Comparison of ENCODE assay signal across 21 cellular contexts in genomic region chr16:49822649-49823370, GRCh38. TPM values are rescaled to one million over a fixed set of nuclear protein-coding genes. Genes with fewer than 3 reads are reported as not detected.
"Had no signal": no experiment of that assay in that cellular context is flagged by ENCODE, and none has a peak within 500 bp of the region (broad histone marks: within the 10 kb centered on the region; RNA-seq: fewer than 3 reads in every experiment).

No MANE protein-coding gene starts in this region.

- FAIRE-seq: astrocyte, bronchial epithelial cell had no signal

- H2AFZ ChIP-seq: neural progenitor cell had no signal

- H3K4me3 ChIP-seq: heart right ventricle, left lung, neural progenitor cell, spleen, testis, vagina had no signal

- DNase-seq: activated CD4-positive, alpha-beta memory T cell treated with anti-CD3 and anti-CD28 coated beads for 36 hours; activated CD4-positive, alpha-beta T cell treated with anti-CD3 and anti-CD28 coated beads for 48 hours; activated naive CD4-positive, alpha-beta T cell treated with Interleukin-2 at 50 U/mL for 16 hours; activated naive CD8-positive, alpha-beta T cell treated with anti-CD3 and anti-CD28 coated beads for 36 hours; activated T-cell treated with anti-CD3 and anti-CD28 coated beads, Interleukin-2, amount 50 U/mL, for 48 hours; cortex of kidney; heart right ventricle; left lung; mesenchymal stem cell; naive B cell; retina; spleen; stimulated activated CD4-positive, alpha-beta T cell treated with anti-CD3 and anti-CD28 coated beads, Interleukin-4, amount 100 ng/mL, for 1 hour; stimulated activated naive CD4-positive, alpha-beta T cell; testis; trophoblast cell had no signal

- H3K36me3 ChIP-seq: heart right ventricle, left lung, neural progenitor cell, spleen, vagina had no signal

- H3K27ac ChIP-seq: epithelial cell of prostate, neural progenitor cell, testis, vagina had no signal

- ATAC-seq: heart right ventricle, left lung had no signal

- H3K27me3 ChIP-seq: heart right ventricle, left lung, neural progenitor cell, spleen, testis, vagina had no signal

- H3K9me3 ChIP-seq: heart right ventricle, left lung, spleen, testis, vagina had no signal

- H3K4me1 ChIP-seq: vagina had no signal

- H3K9ac ChIP-seq: neural progenitor cell had no signal

RNA-seq across cellular contexts. Expression of gene ZNF423, which starts 33.1 kb away (rescaled TPM):
- total RNA-seq: activated CD4-positive, alpha-beta memory T cell treated with anti-CD3 and anti-CD28 coated beads for 36 hours; activated naive CD8-positive, alpha-beta T cell treated with anti-CD3 and anti-CD28 coated beads for 36 hours had no signal
